In genomic region chr6:10553869-10554268, GRCh38 we compare ENCODE assay signal across 18 cellular contexts.
"Had no signal": no experiment of that assay in that cellular context is flagged by ENCODE, and none has a peak within 500 bp of the region (broad histone marks: within the 10 kb centered on the region; RNA-seq: fewer than 3 reads in every experiment).

No MANE protein-coding gene starts in this region.

- H3K27me3 Mint-ChIP-seq: naive B cell had no signal

- H3K4me3 ChIP-seq: lung, right atrium auricular region, upper lobe of right lung had no signal

- H3K36me3 ChIP-seq: right atrium auricular region had no signal

- H3K9me3 Mint-ChIP-seq: naive B cell; neural crest cell; T-helper 1 cell treated with Interleukin-12 subunit alpha and Interleukin-12 subunit beta and Interleukin-4 antibody, amounts not matched to agents 30 μg/mL and 1 μg/mL, for 36 hours had no signal

- ATAC-seq: activated CD4-positive, CD25-positive, alpha-beta regulatory T cell treated with anti-CD3 and anti-CD28 coated beads, Interleukin-2, amount 50 U/mL, for 24 hours; upper lobe of right lung had no signal

- H3K9me3 ChIP-seq: right atrium auricular region, upper lobe of right lung had no signal

- H3K27ac Mint-ChIP-seq: progenitor cell of endocrine pancreas; T-helper 1 cell treated with Interleukin-12 subunit alpha and Interleukin-12 subunit beta and Interleukin-4 antibody, amounts not matched to agents 30 μg/mL and 1 μg/mL, for 36 hours had no signal

- H3K4me1 ChIP-seq: upper lobe of right lung had no signal

- H3K4me3 Mint-ChIP-seq: naive B cell; T-helper 1 cell treated with Interleukin-12 subunit alpha and Interleukin-12 subunit beta and Interleukin-4 antibody, amounts not matched to agents 30 μg/mL and 1 μg/mL, for 36 hours had no signal

- DNase-seq: activated CD8-positive, alpha-beta memory T cell treated with anti-CD3 and anti-CD28 coated beads for 24 hours; activated CD8-positive, alpha-beta memory T cell treated with anti-CD3 and anti-CD28 coated beads, Interleukin-2, amount 50 U/mL, for 48 hours; activated effector memory CD4-positive, alpha-beta T cell treated with anti-CD3 and anti-CD28 coated beads, Interleukin-2, amount 50 U/mL, for 16 hours; activated naive CD4-positive, alpha-beta T cell treated with anti-CD3 and anti-CD28 coated beads, Interleukin-2, amount 50 U/mL, for 16 hours; activated T-cell treated with anti-CD3 and anti-CD28 coated beads, Interleukin-2, amount 50 U/mL, for 48 hours; effector CD4-positive, alpha-beta T cell; foreskin fibroblast; hippocampal formation; naive B cell; stimulated activated CD4-positive, alpha-beta T cell treated with anti-CD3 and anti-CD28 coated beads, Interleukin-2, amount 100 ng/mL, for 24 hours; stimulated activated naive CD4-positive, alpha-beta T cell treated with Interleukin-2 at 50 U/mL for 16 hours; upper lobe of right lung had no signal

- H3K27me3 ChIP-seq: right atrium auricular region, upper lobe of right lung had no signal

- H3K27ac ChIP-seq: right atrium auricular region, upper lobe of right lung had no signal
